24 cellular contexts compared by ENCODE assay signal in genomic region chr16:23824909-23825308, GRCh38. TPM values are rescaled to one million over a fixed set of nuclear protein-coding genes. Genes with fewer than 3 reads are reported as not detected.
DNase-seq lines count a peak whose midpoint lies in the region; ATAC-seq, FAIRE-seq and TF ChIP-seq lines count a peak whose summit lies in the region.
"Had no signal": no experiment of that assay in that cellular context is flagged by ENCODE, and none has a peak within 500 bp of the region (broad histone marks: within the 10 kb centered on the region; RNA-seq: fewer than 3 reads in every experiment).

No MANE protein-coding gene starts in this region.

- no peaks in the 10 kb centered on the region for H3K79me2 ChIP-seq in HepG2 (ENCODE audit: insufficient read depth, low read length)

- H3K27ac ChIP-seq in HepG2 (ENCODE audit: extremely low read length, insufficient read depth, low read length) = no peak overlapping the region
- H3K27ac ChIP-seq in right lobe of liver = no peak overlapping the region
- no peak overlapping the region for H3K27ac ChIP-seq in pancreas
- H3K27ac ChIP-seq: A549, GM23248, SJSA1 had no signal

- no peak for TF ChIP-seq RAD21 in HepG2 (CRISPR knock-in tag; IDR thresholded peaks at IDR 0.05)

- CTCF ChIA-PET in HepG2 (lab: Yijun Ruan, JAX; ENCODE audit: low intra/inter-chr PET ratio, low total read pairs) = no interaction called here

- H3K27me3 ChIP-seq in HepG2 (ENCODE audit: control insufficient read depth in 1 of 2, insufficient read depth in 2 of 2, low read length in 2 of 2) (no peaks in the 10 kb centered on the region; a peak in 1 of 5 replicates), right lobe of liver (no peaks in the 10 kb centered on the region), pancreas (no peaks in the 10 kb centered on the region)
- H3K27me3 ChIP-seq: BLaER1 treated with 17β-estradiol and CSF1 and Interleukin-3, amounts not matched to agents 10 nM and 100 nM; MG63 had no signal

- intact Hi-C loops in HepG2 (cut with micrococcal nuclease; ENCODE audit: unreplicated experiment) (no loop called here), right lobe of liver (cut with DNase I) (no loop called here), pancreas (cut with DNase I) (no loop called here)

- H3K9me3 ChIP-seq in HepG2 (ENCODE audit: low read length) (no peaks in the 10 kb centered on the region), right lobe of liver (no peaks in the 10 kb centered on the region), T-helper 17 cell (ENCODE audit: control insufficient read depth, low read length, poor library complexity, severe bottlenecking) (no peaks in the 10 kb centered on the region), pancreas (no peaks in the 10 kb centered on the region)
- H3K9me3 ChIP-seq: MG63, SJSA1 had no signal

- DNase-seq in HepG2 (ENCODE audit: low spot score) = no peak
- no peak for DNase-seq in right lobe of liver
- DNase-seq in T-helper 17 cell = no peak
- no peak for DNase-seq in memory B cell (ENCODE audit: low spot score in 2 of 2)
- no peak for DNase-seq in iPS-NIHi11 (ENCODE audit: low spot score)
- no peak for DNase-seq in pancreas
- DNase-seq: AML-193; GM23248; H7; KBM-7; MG63; NCI-H2029; NCI-H446; NCI-H526; NCI-H82; NK-92 treated with Interleukin-12 subunit alpha and Interleukin-12 subunit beta, amount 100 ng/mL, for 24 hours; PC-3 had no signal

- 1% methylated on average over 4 of the region's 4 CpGs for WGBS in HepG2 (ENCODE audit: low lambda C conversion rate)
- WGBS in right lobe of liver (ENCODE audit: insufficient coverage, low coverage, low lambda C conversion rate, missing lambda C conversion rate) = 31% methylated on average over 3 of the region's 4 CpGs
- WGBS in pancreas, 2 donors = 25 to 41% methylated on average over 4 of the region's 4 CpGs

- H3K9ac ChIP-seq in HepG2 (ENCODE audit: insufficient read depth, low read depth, low read length) = no peak overlapping the region
- H3K9ac ChIP-seq: BLaER1 treated with 17β-estradiol and CSF1 and Interleukin-3, amounts not matched to agents 10 nM and 100 nM; GM23248 had no signal

- no peaks in the 10 kb centered on the region for H4K20me1 ChIP-seq in HepG2 (ENCODE audit: insufficient read depth, low read length)
- H4K20me1 ChIP-seq: BLaER1 treated with 17β-estradiol and CSF1 and Interleukin-3, amounts not matched to agents 10 nM and 100 nM had no signal

- H3K4me3 Mint-ChIP-seq in T-helper 17 cell (no peak overlapping the region), memory B cell (no peak overlapping the region)

- no peak for TF ChIP-seq CTCF in HepG2 (CRISPR knock-in tag; IDR thresholded peaks at IDR 0.05)
- TF ChIP-seq CTCF in right lobe of liver (IDR thresholded peaks at IDR 0.05) = no peak
- no peak for TF ChIP-seq CTCF in pancreas (IDR thresholded peaks at IDR 0.05)

- TF ChIP-seq EP300 in HepG2 (IDR thresholded peaks at IDR 0.05; ENCODE audit: low read depth in 2 of 2, low read length in 2 of 2) = no peak
- TF ChIP-seq EP300 in HepG2 (CRISPR knock-in tag; IDR thresholded peaks at IDR 0.05; ENCODE audit: borderline replicate concordance) = no peak

- H3K4me1 ChIP-seq in HepG2 (ENCODE audit: insufficient read depth, low read length) = no peaks in the 10 kb centered on the region
- H3K4me1 ChIP-seq in right lobe of liver = no peaks in the 10 kb centered on the region
- no peaks in the 10 kb centered on the region for H3K4me1 ChIP-seq in pancreas
- H3K4me1 ChIP-seq: A549, SJSA1 had no signal

- H3K36me3 ChIP-seq in HepG2 (replicated peaks in 1 of 2; ENCODE audit: control insufficient read depth in 1 of 2, insufficient read depth in 2 of 2, low read length in 2 of 2) (no peaks in the 10 kb centered on the region), right lobe of liver (no peaks in the 10 kb centered on the region), pancreas (no peaks in the 10 kb centered on the region)
- H3K36me3 ChIP-seq: BLaER1 treated with 17β-estradiol and CSF1 and Interleukin-3, amounts not matched to agents 10 nM and 100 nM; MG63; SJSA1 had no signal

- peaks cover 3% of the 10 kb centered on the region for H3K9me3 Mint-ChIP-seq in memory B cell

- H3K27ac Mint-ChIP-seq in T-helper 17 cell (peak overlapping the region; percentile 32), memory B cell (peak overlapping the region; percentile 8)

- FAIRE-seq in HepG2 (lab: Jason Lieb, UNC) (no peak), pancreas (lab: Jason Lieb, UNC) (no peak)
- FAIRE-seq: A549, D721Med had no signal

- POLR2A ChIA-PET in HepG2 (lab: Yijun Ruan, JAX) = no interaction called here

- no peak overlapping the region for H3K4me3 ChIP-seq in HepG2 (replicated peaks in 1 of 3; ENCODE audit: insufficient read depth in 1 of 3, low read depth in 2 of 3, low read length in 3 of 3)
- no peak overlapping the region for H3K4me3 ChIP-seq in right lobe of liver
- no peak overlapping the region for H3K4me3 ChIP-seq in pancreas
- H3K4me3 ChIP-seq: A549; BLaER1 treated with 17β-estradiol and CSF1 and Interleukin-3, amounts not matched to agents 10 nM and 100 nM; GM23248; MG63; SJSA1 had no signal

- no peak overlapping the region for H2AFZ ChIP-seq in HepG2 (ENCODE audit: low read length)
- H2AFZ ChIP-seq: GM23248 had no signal

- TF ChIP-seq POLR2A in HepG2 (IDR thresholded peaks at IDR 0.05; ENCODE audit: insufficient read depth in 1 of 2, low read depth in 2 of 2, low read length in 2 of 2) = no peak
- no peak for TF ChIP-seq POLR2A in right lobe of liver (IDR thresholded peaks at IDR 0.05)

- no peak overlapping the region for H3K4me2 ChIP-seq in HepG2 (ENCODE audit: low read depth, low read length)
- H3K4me2 ChIP-seq: A549 had no signal

- in situ Hi-C loops in HepG2 (cut with HindIII; ENCODE audit: extremely low pct_ligation_motif_present, low pct_unique_long_range_greater_than_20kb) = no loop called here

- H3K4me1 Mint-ChIP-seq in T-helper 17 cell = peaks cover 32% of the 10 kb centered on the region
- peaks cover 21% of the 10 kb centered on the region for H3K4me1 Mint-ChIP-seq in memory B cell

- H3K27me3 Mint-ChIP-seq in T-helper 17 cell (no peaks in the 10 kb centered on the region), memory B cell (no peaks in the 10 kb centered on the region)

- ATAC-seq in HepG2 (no peak), right lobe of liver (no peak), T-helper 17 cell (no peak), memory B cell (ENCODE audit: low read depth) (no peak), pancreas (no peak), HG03175 (IDR thresholded peaks at IDR 0.05; ENCODE audit: unreplicated experiment) (no peak)
- ATAC-seq: A549, PC-3, Right ventricle myocardium inferior had no signal

- no peaks in the 10 kb centered on the region for H3K36me3 Mint-ChIP-seq in T-helper 17 cell (ENCODE audit: low read depth)
- H3K36me3 Mint-ChIP-seq in memory B cell = no peaks in the 10 kb centered on the region

- no TSS peak for BruUV-seq in HepG2 (replicated peaks; lab: Mats Ljungman, UMichigan)

TF ChIP-seq in HepG2, 621 proteins besides CTCF, POLR2A, EP300 and RAD21:
- no peak for TF ChIP-seq KLF15 (CRISPR knock-in tag; IDR thresholded peaks at IDR 0.05; ENCODE audit: borderline replicate concordance)
- TF ChIP-seq ZNF564 (CRISPR knock-in tag; IDR thresholded peaks at IDR 0.05) = peak; percentile 77; the same call in 1 of the 2 replicates

RNA-seq across cellular contexts. Expression of gene PRKCB, which starts 10.9 kb away (rescaled TPM):
- total RNA-seq in HepG2 (2016; rRNA removed; fragmentation: Illumina TruSeq; extraction: Trizol) = not detected in 2 replicates
- total RNA-seq in HepG2 (2016; cell fraction: cytosol; rRNA removed; fragmentation: Illumina TruSeq; extraction: Trizol; ENCODE audit: low read depth) = not detected in 2 replicates
- not detected in 2 replicates for total RNA-seq in HepG2 (2016; cell fraction: insoluble cytoplasmic fraction; rRNA removed; fragmentation: Illumina TruSeq; extraction: Trizol)
- total RNA-seq in HepG2 (2016; cell fraction: membrane; rRNA removed; fragmentation: Illumina TruSeq; extraction: Trizol) = not detected in 2 replicates
- 0.40 TPM in 1 of 2 replicates, not detected in the other for total RNA-seq in HepG2 (2016; cell fraction: nucleus; rRNA removed; fragmentation: Illumina TruSeq; extraction: Trizol)
- polyA plus RNA-seq in HepG2 (2011; rRNA removed) = 0.01 and 0.03 TPM in 2 replicates
- polyA plus RNA-seq in HepG2 (2011; cell fraction: cytosol; rRNA removed) = 0.01 and 0.04 TPM in 2 replicates
- 0.02 and 0.05 TPM in 2 replicates for polyA plus RNA-seq in HepG2 (2011; cell fraction: nucleus; rRNA removed)
- not detected in 2 replicates for polyA plus RNA-seq in HepG2 (2012)
- polyA plus RNA-seq in HepG2 (2016; cell fraction: cytosol; fragmentation: Illumina TruSeq; extraction: Trizol; ENCODE audit: low read depth) = 0.07 TPM in 1 of 2 replicates, not detected in the other
- polyA plus RNA-seq in HepG2 (2016; cell fraction: insoluble cytoplasmic fraction; fragmentation: Illumina TruSeq; extraction: Trizol; ENCODE audit: low read depth) = not detected in 2 replicates
- polyA plus RNA-seq in HepG2 (2016; cell fraction: membrane; fragmentation: Illumina TruSeq; extraction: Trizol; ENCODE audit: low read depth) = not detected in 2 replicates
- polyA plus RNA-seq in HepG2 (2016; cell fraction: nucleus; fragmentation: Illumina TruSeq; extraction: Trizol; ENCODE audit: insufficient read depth, low read depth) = not detected in 2 replicates
- polyA minus RNA-seq in HepG2 (2011; rRNA and poly(A)+ RNA removed; ENCODE audit: low replicate concordance) = 0.32 and 15.2 TPM in 2 replicates
- 0.20 TPM in 1 of 2 replicates, not detected in the other for polyA minus RNA-seq in HepG2 (2011; cell fraction: cytosol; rRNA and poly(A)+ RNA removed)
- polyA minus RNA-seq in HepG2 (2011; cell fraction: nucleus; rRNA and poly(A)+ RNA removed) = 0.26 TPM in 1 of 2 replicates, not detected in the other
- 1 to 10 TPM; 1.7 to 8.1 (median 3.5) TPM for total RNA-seq in right lobe of liver
- total RNA-seq in T-helper 17 cell = 100 to 1,000 TPM; 122 to 137 TPM
- total RNA-seq in pancreas = 1 to 10 TPM in 3 of 6 donors, under 1 TPM in 3; 0.19 to 4.3 (median 1.0) TPM
- polyA plus RNA-seq in pancreas = under 1 TPM; 0.19 to 0.30 TPM
- total RNA-seq: GM23248, HT1080, PC-3 had no signal
- polyA plus RNA-seq: GM23248 had no signal

Comparison
In these comparisons a context has a peak if more than half of its experiments do, and no peak if none do; other contexts are left out.
1. RNA of gene PRKCB, which starts 10.9 kb away (total RNA-seq): 122 to 137 TPM in T-helper 17 cell; 1.7 to 8.1 TPM in right lobe of liver, 0.19 to 4.3 TPM in pancreas and 0.40 TPM in HepG2; every median in the first group is over 10 times any median in the second.